In genomic region chrX:21400408-21401121, GRCh38 we compare ENCODE assay signal across 1 cellular context.
TF ChIP-seq lines count a peak whose summit lies in the region.

No MANE protein-coding gene starts in this region.

TF ChIP-seq in A549, 52 proteins besides CTCF, POLR2A, EP300 and RAD21 (continued from another document):
- TF ChIP-seq USF2 (IDR thresholded peaks at IDR 0.05) (no peak), KDM1A (IDR thresholded peaks at IDR 0.05; ENCODE audit: low read depth) (no peak)
